Comparison of ENCODE assay signal across 9 cellular contexts in the genomic region with DNA sequence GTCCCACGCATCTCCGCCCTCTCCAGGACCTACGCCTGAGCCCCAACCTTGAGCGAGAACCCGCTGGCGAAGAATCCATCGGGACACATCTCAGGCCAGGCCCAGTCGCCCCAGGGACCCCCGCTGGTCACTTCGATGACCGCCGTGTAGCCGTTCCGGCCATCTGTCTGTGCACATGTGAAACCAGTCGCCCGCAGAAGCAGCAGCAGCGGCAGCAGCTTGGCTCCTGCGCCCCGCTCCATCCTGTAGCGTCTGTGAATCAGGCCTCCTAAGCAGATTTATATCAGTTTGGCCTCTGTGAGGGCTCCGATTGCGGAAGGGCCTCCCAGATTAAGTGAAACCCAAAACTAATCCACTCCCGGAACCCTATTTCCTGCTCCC. TPM values are rescaled to one million over a fixed set of nuclear protein-coding genes. Genes with fewer than 3 reads are reported as not detected.
DNase-seq lines count a peak whose midpoint lies in the region; ATAC-seq, FAIRE-seq and TF ChIP-seq lines count a peak whose summit lies in the region.
"Had no signal": no experiment of that assay in that cellular context is flagged by ENCODE, and none has a peak within 500 bp of the region (broad histone marks: within the 10 kb centered on the region; RNA-seq: fewer than 3 reads in every experiment).

A gene with protein sequence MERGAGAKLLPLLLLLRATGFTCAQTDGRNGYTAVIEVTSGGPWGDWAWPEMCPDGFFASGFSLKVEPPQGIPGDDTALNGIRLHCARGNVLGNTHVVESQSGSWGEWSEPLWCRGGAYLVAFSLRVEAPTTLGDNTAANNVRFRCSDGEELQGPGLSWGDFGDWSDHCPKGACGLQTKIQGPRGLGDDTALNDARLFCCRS (minus strand): TSS at position 254 of the 381 bp plus-strand sequence. CDS start 12 bp downstream, at position 242.

- FAIRE-seq in A549 (lab: Jason Lieb, UNC): no peak

- H2AFZ ChIP-seq in H9 (ENCODE audit: low read length): no peak within 1 kb of the TSS

- peaks cover 17% of the 10 kb centered on the region for H3K23me2 ChIP-seq in H9 (ENCODE audit: insufficient read length, low read depth, low read length, poor library complexity, severe bottlenecking)

- H3K9me3 Mint-ChIP-seq in H9: no peaks in the 10 kb centered on the region; a peak in 1 of 5 replicates

- no peaks in the 10 kb centered on the region for H3K36me3 ChIP-seq in muscle layer of duodenum (ENCODE audit: control insufficient read depth in 1 of 2, insufficient read depth in 2 of 2, low read length in 2 of 2)

- TF ChIP-seq CTCF in A549 (IDR thresholded peaks at IDR 0.05) (no peak), H9 (conservative IDR thresholded peaks at IDR 0.05) (no peak), choroid plexus epithelial cell (conservative IDR thresholded peaks at IDR 0.05; ENCODE audit: low read depth, low read length) (no peak)

- TF ChIP-seq RAD21 in A549 (conservative IDR thresholded peaks at IDR 0.05 in 1 of 2, IDR thresholded peaks at IDR 0.05 in 1 of 2): no peak

- 84% methylated on average over 23 of the region's 23 CpGs for WGBS in A549 (ENCODE audit: missing lambda C conversion rate)
- WGBS in H9 (ENCODE audit: extremely low coverage, insufficient read length, low lambda C conversion rate): no CpG with 5 or more reads among the region's 23 CpGs

- no peak within 1 kb of the TSS for H3K4me3 ChIP-seq in A549
- H3K4me3 ChIP-seq in choroid plexus epithelial cell (ENCODE audit: low read depth, low read length): peak within 1 kb of the TSS; percentile 12
- peak within 1 kb of the TSS; percentile 19 to 51 for H3K4me3 ChIP-seq in muscle layer of duodenum (ENCODE audit: low read depth in 1 of 2, low read length in 2 of 2)

- peaks cover 29 to 39% of the 10 kb centered on the region in 2 experiments for H3K4me1 Mint-ChIP-seq in H9

- CTCF ChIA-PET in A549 (lab: Yijun Ruan, JAX): interaction anchor here (0.8 to 9.4 kb wide), 14 partner anchors 11 to 201 kb away, joined by 3 to 271 read pairs (median 6); a partner anchor contains a TSS

- H2BK120ac ChIP-seq in H9 (ENCODE audit: low read depth, low read length, poor library complexity, severe bottlenecking): no peak within 1 kb of the TSS

- H2AK5ac ChIP-seq in H9 (ENCODE audit: insufficient read length, low read length): no peak within 1 kb of the TSS

- no peak within 1 kb of the TSS; the same call in 1 of the 2 replicates for H3K14ac ChIP-seq in H9 (ENCODE audit: insufficient read depth, low read length)

- no peak within 1 kb of the TSS for H3K56ac ChIP-seq in H9 (ENCODE audit: insufficient read length, low read depth, low read length)

- H3K79me2 ChIP-seq in H9 (ENCODE audit: insufficient read depth, low read length): no peaks in the 10 kb centered on the region

- no peak within 1 kb of the TSS for H3K9ac ChIP-seq in H9 (ENCODE audit: extremely low read depth, insufficient read length, low read length)

- no peak for TF ChIP-seq EP300 in A549 (IDR thresholded peaks at IDR 0.05)

- no peak for ATAC-seq in A549
- ATAC-seq in GM21723 (IDR thresholded peaks at IDR 0.05; ENCODE audit: unreplicated experiment): no peak

- H3K27ac ChIP-seq in A549 (peak within 1 kb of the TSS in 1 of 2 experiments; percentile 43; a peak in 2 of 6 replicates), H9 (ENCODE audit: insufficient read length, low read depth, low read length) (no peak within 1 kb of the TSS), muscle layer of duodenum (ENCODE audit: low read length) (no peak within 1 kb of the TSS)

- H3K9me3 ChIP-seq in A549 (no peaks in the 10 kb centered on the region), H9 (ENCODE audit: control insufficient read depth, low read depth, low read length) (no peaks in the 10 kb centered on the region), muscle layer of duodenum (ENCODE audit: control insufficient read depth in 1 of 2, low read length in 2 of 2) (no peaks in the 10 kb centered on the region)

- H2BK12ac ChIP-seq in H9 (ENCODE audit: insufficient read length, low read depth, low read length): no peak within 1 kb of the TSS

- H3K4me2 ChIP-seq in A549 (peak within 1 kb of the TSS; percentile 68), H9 (ENCODE audit: insufficient read depth, insufficient read length, low read length) (peak within 1 kb of the TSS; percentile 11)

- TF ChIP-seq POLR2A in A549 (IDR thresholded peaks at IDR 0.05; ENCODE audit: low read length): 0 out of 2 replicates have a peak, but pooled peaks have one; percentile 3

- H3K23ac ChIP-seq in H9 (ENCODE audit: insufficient read length, low read depth, low read length): no peak within 1 kb of the TSS

- H3K27me3 ChIP-seq in H9 (ENCODE audit: insufficient read depth, low read length): peaks cover 51% of the 10 kb centered on the region
- H3K27me3 ChIP-seq in muscle layer of duodenum (ENCODE audit: low read depth, low read length): peaks cover 3% of the 10 kb centered on the region

- no peak within 1 kb of the TSS for H4K8ac ChIP-seq in H9 (replicated peaks; ENCODE audit: insufficient read length, low read depth, low read length)

- no peak within 1 kb of the TSS for H3K4ac ChIP-seq in H9 (ENCODE audit: low read depth, low read length)

- POLR2A ChIA-PET in A549 (lab: Yijun Ruan, JAX): no interaction called here

- no peak within 1 kb of the TSS for H2BK5ac ChIP-seq in H9 (ENCODE audit: insufficient read length, low read length)

- H3K27ac Mint-ChIP-seq in H9: peak within 1 kb of the TSS in 1 of 3 experiments; percentile 26; a peak in 1 of 7 replicates

- peaks cover 3% of the 10 kb centered on the region for H4K20me1 ChIP-seq in H9 (ENCODE audit: control insufficient read depth, insufficient read depth, insufficient read length)

- H4K5ac ChIP-seq in H9 (ENCODE audit: insufficient read length, low read depth, low read length): no peak within 1 kb of the TSS

- peaks cover 84% of the 10 kb centered on the region for H3K27me3 Mint-ChIP-seq in H9 (ENCODE audit: low read depth)

- no peak within 1 kb of the TSS for H4K91ac ChIP-seq in H9 (ENCODE audit: insufficient read length, low read depth, low read length)

- DNase-seq in A549 (ENCODE audit: low read depth in 1 of 2, low spot score in 1 of 2) (no peak), H9 (peak; percentile 56), choroid plexus epithelial cell (ENCODE audit: low read depth) (no peak), NCI-H69 (lab: John Stamatoyannopoulos, UW) (no peak), NOMO-1 (lab: John Stamatoyannopoulos, UW; ENCODE audit: unreplicated experiment in 2 of 2) (no peak)
- DNase-seq in effector CD8-positive, alpha-beta T cell (lab: John Stamatoyannopoulos, UW): no peak
- DNase-seq: NCI-H226 had no signal

- peak within 1 kb of the TSS in 1 of 2 experiments; percentile 42; a peak in 1 of 5 replicates for H3K4me3 Mint-ChIP-seq in H9

- H2BK20ac ChIP-seq in H9 (ENCODE audit: low read depth, low read length, poor library complexity, severe bottlenecking): no peak within 1 kb of the TSS

- no peaks in the 10 kb centered on the region for H3K79me1 ChIP-seq in H9 (ENCODE audit: insufficient read depth, low read depth, low read length, poor library complexity, severe bottlenecking)

- no peak within 1 kb of the TSS for H2BK15ac ChIP-seq in H9 (ENCODE audit: low read depth, low read length)

- H3K4me1 ChIP-seq in A549 (peaks cover 26% of the 10 kb centered on the region), H9 (ENCODE audit: insufficient read depth, low read length) (peaks cover 2% of the 10 kb centered on the region; the same call in 1 of the 2 replicates), muscle layer of duodenum (ENCODE audit: control insufficient read depth in 1 of 2, insufficient read depth in 2 of 2, low read length in 2 of 2) (peaks cover 5 to 32% of the 10 kb centered on the region in 2 donors)

- no peaks in the 10 kb centered on the region; a peak in 1 of 7 replicates for H3K36me3 Mint-ChIP-seq in H9 (ENCODE audit: insufficient read depth in 1 of 3, low read depth in 3 of 3)

- peak within 1 kb of the TSS; percentile 11 for H3K18ac ChIP-seq in H9 (ENCODE audit: insufficient read length, low read depth, low read length)

- H3T11ph ChIP-seq in H9 (ENCODE audit: low read length): no peak within 1 kb of the TSS

TF ChIP-seq in A549, 52 proteins besides CTCF, POLR2A, EP300 and RAD21:
- TF ChIP-seq CHD2 (IDR thresholded peaks at IDR 0.05; ENCODE audit: low read length, partially characterized antibody): no peak
- TF ChIP-seq CEBPB (IDR thresholded peaks at IDR 0.05): no peak
- no peak for TF ChIP-seq EHMT2 (IDR thresholded peaks at IDR 0.05; ENCODE audit: low read depth)
- TF ChIP-seq CHD4 (IDR thresholded peaks at IDR 0.05; ENCODE audit: borderline replicate concordance): no peak
- TF ChIP-seq CBX2 (IDR thresholded peaks at IDR 0.05; ENCODE audit: borderline replicate concordance, low read depth): no peak
- no peak for TF ChIP-seq KDM1A (IDR thresholded peaks at IDR 0.05; ENCODE audit: low read depth)
- no peak for TF ChIP-seq BHLHE40 (IDR thresholded peaks at IDR 0.05; ENCODE audit: low read depth, low read length)
- no peak for TF ChIP-seq SMC3 (IDR thresholded peaks at IDR 0.05)
- no peak for TF ChIP-seq NFE2L2 (conservative IDR thresholded peaks at IDR 0.05; ENCODE audit: low read length)
- no peak for TF ChIP-seq ESRRA (IDR thresholded peaks at IDR 0.05; ENCODE audit: borderline replicate concordance, low read length)
- TF ChIP-seq, protein P1, sequence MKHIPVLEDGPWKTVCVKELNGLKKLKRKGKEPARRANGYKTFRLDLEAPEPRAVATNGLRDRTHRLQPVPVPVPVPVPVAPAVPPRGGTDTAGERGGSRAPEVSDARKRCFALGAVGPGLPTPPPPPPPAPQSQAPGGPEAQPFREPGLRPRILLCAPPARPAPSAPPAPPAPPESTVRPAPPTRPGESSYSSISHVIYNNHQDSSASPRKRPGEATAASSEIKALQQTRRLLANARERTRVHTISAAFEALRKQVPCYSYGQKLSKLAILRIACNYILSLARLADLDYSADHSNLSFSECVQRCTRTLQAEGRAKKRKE (CRISPR knock-in tag; IDR thresholded peaks at IDR 0.05; ENCODE audit: low read depth): no peak
- TF ChIP-seq NR3C1 (IDR thresholded peaks at IDR 0.05): no peak
- no peak for TF ChIP-seq JUNB (IDR thresholded peaks at IDR 0.05)
- no peak for TF ChIP-seq HOXA7 (CRISPR knock-in tag; IDR thresholded peaks at IDR 0.05)
- no peak for TF ChIP-seq KDM5A (IDR thresholded peaks at IDR 0.05)
TF ChIP-seq in A549: peak in this region for 0.

RNA-seq across cellular contexts. Expression of the gene that starts here (rescaled TPM):
- polyA plus RNA-seq in A549 (2011; rRNA removed) (0.50 and 0.58 TPM in 2 replicates), A549 (2017; fragmentation: RNase III; extraction: RNeasy Plus Mini Kit Qiagen cat#74134 plus additional on column Dnase treatment) (0.39 to 1.1 TPM (median 0.81 TPM) in 3 replicates)
- polyA plus RNA-seq in A549 (2012; cell fraction: cytosol; rRNA removed): 0.98 and 1.1 TPM in 2 replicates
- 0.83 and 2.1 TPM in 2 replicates for polyA plus RNA-seq in A549 (2012; cell fraction: nucleus; rRNA removed)
- not detected in 2 replicates for polyA minus RNA-seq in A549 (2011; rRNA and poly(A)+ RNA removed)
- 0.31 TPM in 1 of 2 replicates, not detected in the other for total RNA-seq in H9 (2021)

Comparison
In these comparisons a context has a peak if more than half of its experiments do, and no peak if none do; other contexts are left out.
1. Peak in DNase-seq and H3K4me2 ChIP-seq in H9; RNA of the gene not detected or under 1 TPM.